24 cellular contexts compared by ENCODE assay signal in genomic region chr18:156514-157230, GRCh38. TPM values are rescaled to one million over a fixed set of nuclear protein-coding genes. Genes with fewer than 3 reads are reported as not detected.
DNase-seq lines count a peak whose midpoint lies in the region; ATAC-seq and TF ChIP-seq lines count a peak whose summit lies in the region.
"Had no signal": no experiment of that assay in that cellular context is flagged by ENCODE, and none has a peak within 500 bp of the region (broad histone marks: within the 10 kb centered on the region; RNA-seq: fewer than 3 reads in every experiment).

No MANE protein-coding gene starts in this region.

- peak overlapping the region; percentile 47 for H3K4me3 Mint-ChIP-seq in natural killer cell
- H3K4me3 Mint-ChIP-seq in natural killer cell treated with Interleukin-12 subunit alpha and Interleukin-12 subunit beta and Interleukin-15 and Interleukin-18, amount 100 ng/mL, for 72 hours: no peak overlapping the region
- peak overlapping the region in 6 of 10 donors; percentile 15 to 57 (median 29) for H3K4me3 Mint-ChIP-seq in naive thymus-derived CD4-positive, alpha-beta T cell
- H3K4me3 Mint-ChIP-seq: stimulated activated naive CD8-positive, alpha-beta T cell treated with anti-CD3 and anti-CD28 coated beads, Interleukin-15, amount 100 ng/mL, for 72 hours had no signal

- peaks cover 33% of the 10 kb centered on the region for H3K79me2 ChIP-seq in OCI-LY7 (ENCODE audit: insufficient read depth, low read depth, low read length)

- H3K9me3 Mint-ChIP-seq in natural killer cell: no peaks in the 10 kb centered on the region
- H3K9me3 Mint-ChIP-seq in natural killer cell treated with Interleukin-12 subunit alpha and Interleukin-12 subunit beta and Interleukin-15 and Interleukin-18, amount 100 ng/mL, for 72 hours: no peaks in the 10 kb centered on the region
- no peaks in the 10 kb centered on the region for H3K9me3 Mint-ChIP-seq in naive thymus-derived CD4-positive, alpha-beta T cell
- H3K9me3 Mint-ChIP-seq: CD14-positive monocyte; stimulated activated naive CD8-positive, alpha-beta T cell treated with anti-CD3 and anti-CD28 coated beads, Interleukin-15, amount 100 ng/mL, for 72 hours had no signal

- H3K4me1 ChIP-seq in OCI-LY7 (ENCODE audit: insufficient read depth, low read length, poor library complexity, severe bottlenecking) (peaks cover 30% of the 10 kb centered on the region), A673 (ENCODE audit: insufficient read depth, low read length, poor library complexity, severe bottlenecking) (peaks cover 6% of the 10 kb centered on the region), BE2C (no peaks in the 10 kb centered on the region)
- H3K4me1 ChIP-seq in naive thymus-derived CD4-positive, alpha-beta T cell (ENCODE audit: control insufficient read depth in 2 of 2, insufficient read depth in 2 of 2, low read length in 2 of 2): peaks cover 4 to 15% of the 10 kb centered on the region in 2 donors

- TF ChIP-seq CTCF in natural killer cell (IDR thresholded peaks at IDR 0.05) (no peak), OCI-LY7 (conservative IDR thresholded peaks at IDR 0.05; ENCODE audit: low read length) (no peak), A673 (conservative IDR thresholded peaks at IDR 0.05; ENCODE audit: low read depth, low read length) (no peak), BE2C (IDR thresholded peaks at IDR 0.05; ENCODE audit: low read depth, low read length) (no peak)

- DNase-seq in natural killer cell (no peak), OCI-LY7 (ENCODE audit: low spot score) (no peak), A673 (ENCODE audit: low spot score) (no peak), BE2C (no peak)
- DNase-seq in natural killer cell treated with Interleukin-12 subunit alpha and Interleukin-12 subunit beta and Interleukin-15 and Interleukin-18, amount 100 ng/mL, for 72 hours (ENCODE audit: low spot score): no peak
- no peak for DNase-seq in naive thymus-derived CD4-positive, alpha-beta T cell
- DNase-seq: activated CD4-positive, alpha-beta T cell treated with anti-CD3 and anti-CD28 coated beads for 36 hours; activated gamma-delta T cell; activated T-cell treated with anti-CD3 and anti-CD28 coated beads, Interleukin-2, amount 50 U/mL, for 1 hour; brain microvascular endothelial cell; DMS 273 treated with DMSO at 0.1 percent for 48 hours; dorsolateral prefrontal cortex; GOT3; hypothalamus; mesenchymal stem cell; NCI-H1092; NCI-H187; RPMI8226; stimulated activated CD8-positive, alpha-beta memory T cell treated with anti-CD3 and anti-CD28 coated beads, Interleukin-4, amount 100 ng/mL, for 48 hours; stimulated activated naive CD8-positive, alpha-beta T cell treated with anti-CD3 and anti-CD28 coated beads, Interleukin-15, amount 100 ng/mL, for 72 hours had no signal

- intact Hi-C loops in natural killer cell (cut with micrococcal nuclease): no loop called here
- intact Hi-C loops in OCI-LY7 (cut with micrococcal nuclease; ENCODE audit: unreplicated experiment): no loop called here
- intact Hi-C loops in naive thymus-derived CD4-positive, alpha-beta T cell (cut with micrococcal nuclease): loop anchor here in 1 of 2 donors (5.0 kb wide), 2 partner anchors 36 to 556 kb away; partner anchors contain the start of gene ENOSF1
- intact Hi-C loops in A673 (cut with micrococcal nuclease; ENCODE audit: unreplicated experiment): no loop called here

- no TSS peak for BruUV-seq in OCI-LY7 (replicated peaks; lab: Mats Ljungman, UMichigan)
- BruUV-seq in A673 (replicated peaks; lab: Mats Ljungman, UMichigan): no TSS peak

- H3K9me2 ChIP-seq in OCI-LY7 (ENCODE audit: insufficient read depth, low read length): no peaks in the 10 kb centered on the region

- H3K4me3 ChIP-seq in OCI-LY7 (ENCODE audit: low read depth, low read length, poor library complexity, severe bottlenecking) (no peak overlapping the region), A673 (ENCODE audit: low read depth, low read length, poor library complexity, severe bottlenecking) (no peak overlapping the region), BE2C (ENCODE audit: low read depth, low read length) (no peak overlapping the region)
- no peak overlapping the region for H3K4me3 ChIP-seq in naive thymus-derived CD4-positive, alpha-beta T cell (ENCODE audit: low read length)
- H3K4me3 ChIP-seq: SJSA1, skin epidermis had no signal

- H3K9me3 ChIP-seq in OCI-LY7 (ENCODE audit: low read length) (no peaks in the 10 kb centered on the region), A673 (ENCODE audit: low read depth, low read length, poor library complexity, severe bottlenecking) (no peaks in the 10 kb centered on the region), BE2C (no peaks in the 10 kb centered on the region)
- H3K9me3 ChIP-seq in naive thymus-derived CD4-positive, alpha-beta T cell (ENCODE audit: control insufficient read depth in 2 of 3, low read length in 3 of 3): no peaks in the 10 kb centered on the region
- H3K9me3 ChIP-seq: SJSA1 had no signal

- H3K4me1 Mint-ChIP-seq in natural killer cell: peaks cover 21 to 22% of the 10 kb centered on the region in 2 donors
- H3K4me1 Mint-ChIP-seq in natural killer cell treated with Interleukin-12 subunit alpha and Interleukin-12 subunit beta and Interleukin-15 and Interleukin-18, amount 100 ng/mL, for 72 hours (ENCODE audit: low read depth in 2 of 2): peaks cover 13 to 20% of the 10 kb centered on the region in 2 donors
- H3K4me1 Mint-ChIP-seq in naive thymus-derived CD4-positive, alpha-beta T cell: peaks cover 12 to 35% (median 27%) of the 10 kb centered on the region in 7 donors

- no peaks in the 10 kb centered on the region for H3K27me3 Mint-ChIP-seq in natural killer cell (ENCODE audit: low read depth in 2 of 2)
- H3K27me3 Mint-ChIP-seq in natural killer cell treated with Interleukin-12 subunit alpha and Interleukin-12 subunit beta and Interleukin-15 and Interleukin-18, amount 100 ng/mL, for 72 hours: no peaks in the 10 kb centered on the region
- peaks cover 0 to 6% (median 0%) of the 10 kb centered on the region in 5 donors for H3K27me3 Mint-ChIP-seq in naive thymus-derived CD4-positive, alpha-beta T cell
- H3K27me3 Mint-ChIP-seq: activated CD4-positive, alpha-beta T cell treated with anti-CD3 and anti-CD28 coated beads for 36 hours; stimulated activated naive CD8-positive, alpha-beta T cell treated with anti-CD3 and anti-CD28 coated beads, Interleukin-15, amount 100 ng/mL, for 72 hours had no signal

- no peak overlapping the region for H3K4me2 ChIP-seq in OCI-LY7 (ENCODE audit: low read length)

- ATAC-seq in natural killer cell (no peak), GM21390 (IDR thresholded peaks at IDR 0.05; ENCODE audit: unreplicated experiment) (no peak)
- no peak for ATAC-seq in natural killer cell treated with Interleukin-12 subunit alpha and Interleukin-12 subunit beta and Interleukin-15 and Interleukin-18, amount 100 ng/mL, for 72 hours
- no peak for ATAC-seq in naive thymus-derived CD4-positive, alpha-beta T cell
- ATAC-seq: activated CD4-positive, alpha-beta T cell treated with anti-CD3 and anti-CD28 coated beads for 36 hours; stimulated activated naive CD8-positive, alpha-beta T cell treated with anti-CD3 and anti-CD28 coated beads, Interleukin-15, amount 100 ng/mL, for 72 hours had no signal

- CTCF ChIA-PET in OCI-LY7 (lab: Charles Lee; ENCODE audit: unreplicated experiment) (no interaction called here), A673 (lab: Charles Lee) (no interaction called here)
- CTCF ChIA-PET in naive thymus-derived CD4-positive, alpha-beta T cell (lab: Charles Lee): no interaction called here

- no peaks in the 10 kb centered on the region for H3K36me3 Mint-ChIP-seq in natural killer cell
- no peaks in the 10 kb centered on the region for H3K36me3 Mint-ChIP-seq in natural killer cell treated with Interleukin-12 subunit alpha and Interleukin-12 subunit beta and Interleukin-15 and Interleukin-18, amount 100 ng/mL, for 72 hours
- peaks cover 0 to 3% (median 0%) of the 10 kb centered on the region in 5 donors for H3K36me3 Mint-ChIP-seq in naive thymus-derived CD4-positive, alpha-beta T cell

- no peak overlapping the region for H3K27ac Mint-ChIP-seq in natural killer cell
- no peak overlapping the region for H3K27ac Mint-ChIP-seq in natural killer cell treated with Interleukin-12 subunit alpha and Interleukin-12 subunit beta and Interleukin-15 and Interleukin-18, amount 100 ng/mL, for 72 hours
- H3K27ac Mint-ChIP-seq in naive thymus-derived CD4-positive, alpha-beta T cell: peak overlapping the region in 4 of 9 donors; percentile 32 to 71 (median 44)
- H3K27ac Mint-ChIP-seq: activated CD4-positive, alpha-beta T cell treated with anti-CD3 and anti-CD28 coated beads for 36 hours; stimulated activated naive CD8-positive, alpha-beta T cell treated with anti-CD3 and anti-CD28 coated beads, Interleukin-15, amount 100 ng/mL, for 72 hours had no signal

- POLR2A ChIA-PET in OCI-LY7 (lab: Charles Lee) (interaction anchor here (1.0 to 1.3 kb wide), 2 partner anchors 10 to 111 kb away, joined by 5 to 6 read pairs; partner anchors contain the start of gene THOC1), A673 (lab: Charles Lee; ENCODE audit: low non-redundant PET) (no interaction called here)
- POLR2A ChIA-PET in naive thymus-derived CD4-positive, alpha-beta T cell (lab: Charles Lee): no interaction called here

- H2AFZ ChIP-seq in OCI-LY7 (ENCODE audit: low read length): peak overlapping the region; percentile 40

- H3K27ac ChIP-seq in OCI-LY7 (ENCODE audit: low read depth, low read length, poor library complexity, severe bottlenecking) (no peak overlapping the region), A673 (ENCODE audit: low read depth, low read length, poor library complexity, severe bottlenecking) (no peak overlapping the region)
- H3K27ac ChIP-seq in naive thymus-derived CD4-positive, alpha-beta T cell (ENCODE audit: low read depth, low read length): no peak overlapping the region
- H3K27ac ChIP-seq: brain microvascular endothelial cell, SJSA1, skin epidermis had no signal

- H4K20me1 ChIP-seq in OCI-LY7 (ENCODE audit: insufficient read depth, low read length): peaks cover 10% of the 10 kb centered on the region; the same call in 1 of the 2 replicates

- H3K27me3 ChIP-seq in naive thymus-derived CD4-positive, alpha-beta T cell (ENCODE audit: control insufficient read depth in 2 of 2, insufficient read depth in 2 of 2, low read length in 2 of 2): no peaks in the 10 kb centered on the region
- H3K27me3 ChIP-seq in A673 (replicated peaks; ENCODE audit: insufficient read depth, low read depth, low read length, poor library complexity) (no peaks in the 10 kb centered on the region), BE2C (no peaks in the 10 kb centered on the region)
- H3K27me3 ChIP-seq: brain microvascular endothelial cell, dorsolateral prefrontal cortex had no signal

- H3K36me3 ChIP-seq in OCI-LY7 (ENCODE audit: insufficient read depth, low read length) (peaks cover 10% of the 10 kb centered on the region), A673 (ENCODE audit: insufficient read depth, low read length, poor library complexity, severe bottlenecking) (no peaks in the 10 kb centered on the region), BE2C (no peaks in the 10 kb centered on the region)
- H3K36me3 ChIP-seq in naive thymus-derived CD4-positive, alpha-beta T cell (ENCODE audit: control insufficient read depth in 2 of 3, insufficient read depth in 3 of 3, low read length in 3 of 3): no peaks in the 10 kb centered on the region

RNA-seq across cellular contexts. Expression of gene USP14, which starts 1.7 kb away (rescaled TPM):
- 10 to 100 TPM; 48.4 to 56.8 (median 50.8) TPM for total RNA-seq in natural killer cell
- 10 to 100 TPM; 73.2 to 79.7 TPM for total RNA-seq in natural killer cell treated with Interleukin-12 subunit alpha and Interleukin-12 subunit beta and Interleukin-15 and Interleukin-18, amount 100 ng/mL, for 72 hours
- total RNA-seq in OCI-LY7 (2014; rRNA removed; shearing (Covaris generic)): 18.4 and 21.3 TPM in 2 replicates
- 86.9 and 88.3 TPM in 2 replicates for total RNA-seq in OCI-LY7 (2022)
- 10 to 100 TPM; 39.2 to 70.6 (median 43.5) TPM for total RNA-seq in naive thymus-derived CD4-positive, alpha-beta T cell
- 10 to 100 TPM; 34.0 to 54.6 TPM for polyA plus RNA-seq in naive thymus-derived CD4-positive, alpha-beta T cell
- total RNA-seq in A673 (2021): 134 and 148 TPM in 2 replicates
- 33.9 TPM for polyA plus RNA-seq in BE2C (2012; ENCODE audit: insufficient read depth, insufficient read length, low read depth)
